In genomic region chr21:39392296-39392695, GRCh38 we compare ENCODE assay signal across 15 cellular contexts. TPM values are rescaled to one million over a fixed set of nuclear protein-coding genes. Genes with fewer than 3 reads are reported as not detected.
DNase-seq lines count a peak whose midpoint lies in the region; ATAC-seq and TF ChIP-seq lines count a peak whose summit lies in the region.
"Had no signal": no experiment of that assay in that cellular context is flagged by ENCODE, and none has a peak within 500 bp of the region (broad histone marks: within the 10 kb centered on the region; RNA-seq: fewer than 3 reads in every experiment).

No MANE protein-coding gene starts in this region.

- H3K4me3 Mint-ChIP-seq in WTC11 (no peak overlapping the region), nephron (no peak overlapping the region), neural progenitor cell (peak overlapping the region; percentile 40)
- no peak overlapping the region for H3K4me3 Mint-ChIP-seq in activated CD4-positive, alpha-beta memory T cell treated with anti-CD3 and anti-CD28 coated beads for 36 hours
- H3K4me3 Mint-ChIP-seq: CD4-positive, alpha-beta memory T cell had no signal

- POLR2A ChIA-PET in WTC11 (lab: Charles Lee) = no interaction called here
- POLR2A ChIA-PET in activated CD4-positive, alpha-beta memory T cell treated with anti-CD3 and anti-CD28 coated beads for 36 hours (lab: Charles Lee) = no interaction called here

- H3K79me2 ChIP-seq in neural progenitor cell (ENCODE audit: low read depth) = peaks cover 20% of the 10 kb centered on the region

- H3K36me3 Mint-ChIP-seq in WTC11 (peaks cover 48% of the 10 kb centered on the region), nephron (ENCODE audit: low read depth) (peaks cover 53% of the 10 kb centered on the region), neural progenitor cell (peaks cover 40% of the 10 kb centered on the region)
- H3K36me3 Mint-ChIP-seq in activated CD4-positive, alpha-beta memory T cell treated with anti-CD3 and anti-CD28 coated beads for 36 hours = peaks cover 26% of the 10 kb centered on the region

- in situ Hi-C loops in GM13976 (cut with MboI; ENCODE audit: low sequenced_read_pairs, unreplicated experiment) = loop anchor here (25.0 kb wide), 1 partner anchor 205 kb away; the partner anchor contains the start of gene PSMG1

- H3K36me3 ChIP-seq in neural progenitor cell = no peaks in the 10 kb centered on the region

- H3K4me3 ChIP-seq in neural progenitor cell (peak overlapping the region; percentile 14), right cardiac atrium (ENCODE audit: low read length) (no peak overlapping the region)

- peaks cover 24% of the 10 kb centered on the region for H3F3A ChIP-seq in neural progenitor cell (ENCODE audit: low read depth)

- H3K4me1 ChIP-seq in neural progenitor cell (peaks cover 28% of the 10 kb centered on the region), right cardiac atrium (ENCODE audit: control insufficient read depth, insufficient read depth, low read length) (peaks cover 4% of the 10 kb centered on the region)

- H3K27me3 ChIP-seq in neural progenitor cell = no peaks in the 10 kb centered on the region
- H3K27me3 ChIP-seq in right cardiac atrium (ENCODE audit: control insufficient read depth, insufficient read depth) = no peaks in the 10 kb centered on the region

- TF ChIP-seq CTCF in WTC11 (IDR thresholded peaks at IDR 0.05) (no peak), nephron (IDR thresholded peaks at IDR 0.05; ENCODE audit: unreplicated experiment in 3 of 3) (no peak), neural progenitor cell (IDR thresholded peaks at IDR 0.05) (no peak), GM13976 (IDR thresholded peaks at IDR 0.05; ENCODE audit: borderline replicate concordance, control extremely low read depth, extremely low read depth, insufficient read depth, missing control alignments) (no peak)

- H3K4me2 ChIP-seq in neural progenitor cell = peak overlapping the region; percentile 64

- DNase-seq in WTC11 (ENCODE audit: low spot score) (no peak), neural progenitor cell (ENCODE audit: low spot score) (peak; percentile 61), GM13976 (ENCODE audit: low spot score) (no peak), right cardiac atrium (no peak)
- DNase-seq in activated CD4-positive, alpha-beta memory T cell treated with anti-CD3 and anti-CD28 coated beads for 36 hours = no peak
- DNase-seq: C1 segment of cervical spinal cord; Calu3; CD4-positive, alpha-beta memory T cell; COR-L47; DMS53; DMS79 treated with DMSO at 0.1 percent for 48 hours; GF-D8; H7; HCEC 1CT had no signal

- 0 out of 2 replicates have a peak overlapping the region, but pooled peaks have one; percentile 40 for H3K27ac Mint-ChIP-seq in WTC11
- H3K27ac Mint-ChIP-seq in nephron = peak overlapping the region in 2 of 3 experiments; percentile 16 to 74
- peak overlapping the region; percentile 81 for H3K27ac Mint-ChIP-seq in neural progenitor cell
- no peak overlapping the region for H3K27ac Mint-ChIP-seq in activated CD4-positive, alpha-beta memory T cell treated with anti-CD3 and anti-CD28 coated beads for 36 hours

- no peak overlapping the region for H2AFZ ChIP-seq in neural progenitor cell (replicated peaks)

- WGBS in right cardiac atrium = 83% methylated on average over 8 of the region's 8 CpGs

- CTCF ChIA-PET in WTC11 (lab: Charles Lee) = interaction anchor here (1.7 kb wide), 1 partner anchor 19 kb away, joined by 4 read pairs; no protein-coding TSS in a partner anchor
- CTCF ChIA-PET in activated CD4-positive, alpha-beta memory T cell treated with anti-CD3 and anti-CD28 coated beads for 36 hours (lab: Charles Lee) = interaction anchor here (1.4 kb wide), 1 partner anchor 52 kb away, joined by 5 read pairs; no protein-coding TSS in a partner anchor

- H3K4me1 Mint-ChIP-seq in WTC11 (peaks cover 25% of the 10 kb centered on the region), nephron (peaks cover 30% of the 10 kb centered on the region), neural progenitor cell (peaks cover 57% of the 10 kb centered on the region)
- H3K4me1 Mint-ChIP-seq in activated CD4-positive, alpha-beta memory T cell treated with anti-CD3 and anti-CD28 coated beads for 36 hours (ENCODE audit: low read depth) = peaks cover 16% of the 10 kb centered on the region

- H3K9ac ChIP-seq in neural progenitor cell = no peak overlapping the region

- H4K20me1 ChIP-seq in neural progenitor cell (ENCODE audit: low read depth) = peaks cover 24% of the 10 kb centered on the region

- H3K27ac ChIP-seq in neural progenitor cell (peak overlapping the region; percentile 25), right cardiac atrium (ENCODE audit: low read length) (no peak overlapping the region)

- H3K9me3 ChIP-seq in neural progenitor cell (ENCODE audit: low read depth) (no peaks in the 10 kb centered on the region), right cardiac atrium (ENCODE audit: control insufficient read depth, low read length) (no peaks in the 10 kb centered on the region)

- intact Hi-C loops in right cardiac atrium (cut with DNase I) = no loop called here
- intact Hi-C loops in activated CD4-positive, alpha-beta memory T cell treated with anti-CD3 and anti-CD28 coated beads for 36 hours (cut with micrococcal nuclease) = no loop called here

- no peak for ATAC-seq in WTC11
- no peak for ATAC-seq in right cardiac atrium

- H3K27me3 Mint-ChIP-seq in WTC11 (ENCODE audit: low read depth) (no peaks in the 10 kb centered on the region), nephron (ENCODE audit: low read depth) (no peaks in the 10 kb centered on the region), neural progenitor cell (ENCODE audit: insufficient read depth, low read depth) (peaks cover 4% of the 10 kb centered on the region)
- H3K27me3 Mint-ChIP-seq in activated CD4-positive, alpha-beta memory T cell treated with anti-CD3 and anti-CD28 coated beads for 36 hours = no peaks in the 10 kb centered on the region
- H3K27me3 Mint-ChIP-seq: CD4-positive, alpha-beta memory T cell had no signal

- H3K9me3 Mint-ChIP-seq in WTC11 = no peaks in the 10 kb centered on the region
- H3K9me3 Mint-ChIP-seq in nephron = no peaks in the 10 kb centered on the region
- no peaks in the 10 kb centered on the region for H3K9me3 Mint-ChIP-seq in neural progenitor cell
- no peaks in the 10 kb centered on the region for H3K9me3 Mint-ChIP-seq in activated CD4-positive, alpha-beta memory T cell treated with anti-CD3 and anti-CD28 coated beads for 36 hours
- H3K9me3 Mint-ChIP-seq: CD4-positive, alpha-beta memory T cell had no signal

TF ChIP-seq in WTC11, 78 proteins besides CTCF, POLR2A, EP300 and RAD21:
- TF ChIP-seq RELA (CRISPR knock-in tag; IDR thresholded peaks at IDR 0.05; ENCODE audit: borderline replicate concordance) (no peak), USF2 (CRISPR knock-in tag; IDR thresholded peaks at IDR 0.05) (no peak), CBFB (CRISPR knock-in tag; IDR thresholded peaks at IDR 0.05; ENCODE audit: low read depth) (no peak), E2F4 (CRISPR knock-in tag; IDR thresholded peaks at IDR 0.05; ENCODE audit: borderline replicate concordance, low read depth) (no peak), GTF2I (CRISPR knock-in tag; conservative IDR thresholded peaks at IDR 0.05) (no peak), E2F1 (CRISPR knock-in tag; IDR thresholded peaks at IDR 0.05) (no peak)

RNA-seq across cellular contexts. Expression of gene HMGN1, which starts 43.4 kb away (rescaled TPM):
- 469 to 522 TPM (median 522 TPM) in 3 replicates for total RNA-seq in WTC11 (2021)
- total RNA-seq in neural progenitor cell (ENCODE audit: low replicate concordance) = 516 and 903 TPM in 2 replicates
- 10 to 100 TPM; 66.5 to 84.6 (median 80.8) TPM for total RNA-seq in right cardiac atrium
- polyA plus RNA-seq in right cardiac atrium = 50.7 TPM
- 100 to 1,000 TPM; 441 to 449 TPM for total RNA-seq in activated CD4-positive, alpha-beta memory T cell treated with anti-CD3 and anti-CD28 coated beads for 36 hours

RNA-seq across cellular contexts. Expression of gene LCA5L, which starts 53.3 kb away (rescaled TPM):
- total RNA-seq in WTC11 (2021) = 0.64 to 1.0 TPM (median 0.76 TPM) in 3 replicates
- total RNA-seq in neural progenitor cell (ENCODE audit: low replicate concordance) = 2.6 and 4.7 TPM in 2 replicates
- 1 to 10 TPM in 3 of 4 donors, under 1 TPM in 1; 0.59 to 1.3 (median 1.2) TPM for total RNA-seq in right cardiac atrium
- polyA plus RNA-seq in right cardiac atrium = 0.50 TPM
- total RNA-seq in activated CD4-positive, alpha-beta memory T cell treated with anti-CD3 and anti-CD28 coated beads for 36 hours = under 1 TPM; 0.22 to 0.36 TPM
- total RNA-seq: CD4-positive, alpha-beta memory T cell had no signal
- polyA plus RNA-seq: CD4-positive, alpha-beta memory T cell had no signal

RNA-seq across cellular contexts. Expression of gene SH3BGR, which starts 59.5 kb away (rescaled TPM):
- total RNA-seq in WTC11 (2021) (3.2 to 4.8 TPM (median 4.0 TPM) in 3 replicates), neural progenitor cell (ENCODE audit: low replicate concordance) (7.5 and 12.2 TPM in 2 replicates), right cardiac atrium (10 to 100 TPM; 89.1 to 95.8 (median 93.5) TPM)
- 119 TPM for polyA plus RNA-seq in right cardiac atrium
- 1 to 10 TPM; 1.7 to 3.1 TPM for total RNA-seq in activated CD4-positive, alpha-beta memory T cell treated with anti-CD3 and anti-CD28 coated beads for 36 hours
